Comparison of ENCODE assay signal across 8 cellular contexts in the genomic region with DNA sequence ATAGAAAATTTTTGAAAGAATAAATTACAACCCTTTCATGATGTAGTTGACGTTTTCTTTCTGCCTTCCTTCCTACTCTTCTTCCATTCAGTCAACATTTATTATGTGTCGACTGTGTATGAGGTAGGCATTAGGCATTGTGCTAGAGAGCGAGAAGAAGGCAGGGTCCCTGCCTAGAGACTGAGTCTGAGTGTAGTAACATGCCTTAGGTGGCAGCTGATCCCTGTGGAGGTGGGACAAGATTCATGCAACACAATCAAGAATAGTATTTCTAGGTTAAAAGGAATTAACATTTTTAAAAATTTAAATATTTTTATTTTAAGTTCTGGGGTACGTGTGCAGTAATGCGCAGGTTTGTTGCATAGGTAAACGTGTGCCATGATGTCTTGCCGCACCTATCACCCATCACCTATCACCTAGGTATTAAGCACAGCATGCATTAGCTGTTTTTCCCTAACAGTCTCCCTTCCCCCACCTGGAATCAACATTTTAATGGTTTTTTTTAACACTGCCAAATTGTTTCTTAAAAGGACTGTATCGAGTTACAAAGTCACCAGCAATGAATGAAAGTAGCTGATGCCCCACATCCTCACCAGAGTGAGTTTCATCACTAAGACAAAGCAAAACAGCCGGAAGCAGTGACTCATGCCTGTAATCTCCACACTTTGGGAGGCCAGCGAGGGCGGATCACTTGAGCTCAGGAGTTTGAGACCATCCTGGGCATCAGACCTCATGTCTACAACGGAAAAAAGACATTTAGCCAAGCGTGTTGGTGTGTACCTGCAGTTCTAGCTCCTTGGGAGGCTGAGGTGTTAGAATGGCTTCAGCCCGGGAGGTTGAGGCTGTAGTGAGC.
DNase-seq lines count a peak whose midpoint lies in the region; ATAC-seq and TF ChIP-seq lines count a peak whose summit lies in the region.

No MANE protein-coding gene starts in this region.

- H3K27ac ChIP-seq in adrenal gland = no peak overlapping the region

- intact Hi-C loops in adrenal gland (cut with DNase I) = no loop called here

- H3K36me3 Mint-ChIP-seq in activated CD8-positive, alpha-beta memory T cell treated with anti-CD3 and anti-CD28 coated beads, Interleukin-2, amount 10 ng/mL, durations not matched to agents 7 days and 5 days = no peaks in the 10 kb centered on the region

- TF ChIP-seq POLR2A in adrenal gland (IDR thresholded peaks at IDR 0.05) = no peak

- 52 to 60% (median 54%) methylated on average over 14 of the region's 14 CpGs for whole genome bisulfite sequencing in adrenal gland, 4 donors

- H3K4me3 ChIP-seq in adrenal gland (no peak overlapping the region), BE2C (ENCODE audit: low read depth, low read length) (no peak overlapping the region)

- H3K36me3 ChIP-seq in adrenal gland (replicated peaks in 1 of 2) = no peaks in the 10 kb centered on the region
- peaks cover 3% of the 10 kb centered on the region; the same call in 1 of the 2 replicates for H3K36me3 ChIP-seq in BE2C

- peaks cover 17% of the 10 kb centered on the region for H3K4me1 Mint-ChIP-seq in activated CD8-positive, alpha-beta memory T cell treated with anti-CD3 and anti-CD28 coated beads, Interleukin-2, amount 10 ng/mL, durations not matched to agents 7 days and 5 days

- ATAC-seq in activated CD8-positive, alpha-beta memory T cell treated with anti-CD3 and anti-CD28 coated beads, Interleukin-2, amount 10 ng/mL, durations not matched to agents 7 days and 5 days = peak; percentile 76
- ATAC-seq in HG03432 (IDR thresholded peaks at IDR 0.05; ENCODE audit: unreplicated experiment) = no peak

- H3K9me3 ChIP-seq in adrenal gland (replicated peaks in 1 of 3) (no peaks in the 10 kb centered on the region), BE2C (peaks cover 4% of the 10 kb centered on the region)

- DNase-seq in activated CD8-positive, alpha-beta memory T cell treated with anti-CD3 and anti-CD28 coated beads, Interleukin-2, amount 10 ng/mL, durations not matched to agents 7 days and 5 days = peak; percentile 55
- no peak for DNase-seq in activated CD8-positive, alpha-beta memory T cell treated with anti-CD3 and anti-CD28 coated beads, Interleukin-2, amount 50 U/mL, for 4 hours
- peak; percentile 3 for DNase-seq in NCI-H774 (lab: John Stamatoyannopoulos, UW)
- peak; percentile 22 to 73 (median 62) for DNase-seq in adrenal gland
- DNase-seq in kidney tubule cell (ENCODE audit: low spot score) = peak; percentile 84
- DNase-seq in BE2C = no peak
- DNase-seq in medulla oblongata (ENCODE audit: extremely low spot score) = no peak

- peaks cover 63% of the 10 kb centered on the region for H3K27me3 Mint-ChIP-seq in activated CD8-positive, alpha-beta memory T cell treated with anti-CD3 and anti-CD28 coated beads, Interleukin-2, amount 10 ng/mL, durations not matched to agents 7 days and 5 days

- H3K4me1 ChIP-seq in adrenal gland (replicated peaks in 1 of 2) = peaks cover 0 to 7% of the 10 kb centered on the region in 2 donors
- peaks cover 6% of the 10 kb centered on the region for H3K4me1 ChIP-seq in BE2C

- H3K4me3 Mint-ChIP-seq in activated CD8-positive, alpha-beta memory T cell treated with anti-CD3 and anti-CD28 coated beads, Interleukin-2, amount 10 ng/mL, durations not matched to agents 7 days and 5 days = no peak overlapping the region

- CTCF ChIA-PET in activated CD8-positive, alpha-beta memory T cell treated with anti-CD3 and anti-CD28 coated beads, Interleukin-2, amount 10 ng/mL, durations not matched to agents 7 days and 5 days (lab: Charles Lee) = no interaction called here

- peaks cover 2% of the 10 kb centered on the region for H3K9me3 Mint-ChIP-seq in activated CD8-positive, alpha-beta memory T cell treated with anti-CD3 and anti-CD28 coated beads, Interleukin-2, amount 10 ng/mL, durations not matched to agents 7 days and 5 days (ENCODE audit: low read depth)

- no peak for TF ChIP-seq CTCF in adrenal gland (IDR thresholded peaks at IDR 0.05)
- no peak for TF ChIP-seq CTCF in BE2C (IDR thresholded peaks at IDR 0.05; ENCODE audit: low read depth, low read length)

- H3K27ac Mint-ChIP-seq in activated CD8-positive, alpha-beta memory T cell treated with anti-CD3 and anti-CD28 coated beads, Interleukin-2, amount 10 ng/mL, durations not matched to agents 7 days and 5 days = no peak overlapping the region

- no peaks in the 10 kb centered on the region for H3K27me3 ChIP-seq in adrenal gland
- H3K27me3 ChIP-seq in BE2C = no peaks in the 10 kb centered on the region

Comparison
In these comparisons a context has a peak if more than half of its experiments do, and no peak if none do; other contexts are left out.
1. DNase-seq: peak in activated CD8-positive, alpha-beta memory T cell treated with anti-CD3 and anti-CD28 coated beads, Interleukin-2, amount 10 ng/mL, durations not matched to agents 7 days and 5 days (single experiment), NCI-H774 (single experiment), adrenal gland (7 of 7) and kidney tubule cell (single experiment); none in activated CD8-positive, alpha-beta memory T cell treated with anti-CD3 and anti-CD28 coated beads, Interleukin-2, amount 50 U/mL, for 4 hours (single experiment), BE2C (single experiment) and medulla oblongata (single experiment).